ENCODE assay signal across 8 cellular contexts in genomic region chr3:183099838-183100204, GRCh38. TPM values are rescaled to one million over a fixed set of nuclear protein-coding genes. Genes with fewer than 3 reads are reported as not detected.
DNase-seq lines count a peak whose midpoint lies in the region; ATAC-seq, FAIRE-seq and TF ChIP-seq lines count a peak whose summit lies in the region.

No MANE protein-coding gene starts in this region.

- 0 out of 2 replicates have a peak overlapping the region, but pooled peaks have one; percentile 15 for H3K9ac ChIP-seq in HCT116 (ENCODE audit: low read length)
- H3K9ac ChIP-seq in astrocyte (ENCODE audit: low read length), result peak overlapping the region; percentile 88
- no peak overlapping the region for H3K9ac ChIP-seq in muscle layer of colon (ENCODE audit: low read length)

- H3K4me3 ChIP-seq in AG10803 (ENCODE audit: low read length), result peak overlapping the region; percentile 92
- peak overlapping the region; percentile 88 to 89 for H3K4me3 ChIP-seq in HCT116 (replicated peaks in 1 of 2; ENCODE audit: low read depth in 1 of 2, low read length in 2 of 2)
- H3K4me3 ChIP-seq in astrocyte (ENCODE audit: insufficient read depth, low read depth, low read length), result peak overlapping the region; percentile 2
- H3K4me3 ChIP-seq in muscle layer of colon (ENCODE audit: low read depth in 1 of 2, low read length in 2 of 2), result peak overlapping the region in 1 of 2 donors; percentile 71

- H3K4me2 ChIP-seq in HCT116 (ENCODE audit: low read length) (peak overlapping the region; percentile 78), astrocyte (ENCODE audit: low read length) (peak overlapping the region; percentile 95)

- no TSS peak for BruUV-seq in HCT116 (replicated peaks; lab: Mats Ljungman, UMichigan)

- H3K27ac Mint-ChIP-seq in astrocyte (ENCODE audit: unreplicated experiment), result peak overlapping the region; percentile 79

- no peak for TF ChIP-seq CTCF in AG10803 (conservative IDR thresholded peaks at IDR 0.05; ENCODE audit: low read length)
- no peak for TF ChIP-seq CTCF in HCT116 (IDR thresholded peaks at IDR 0.05 in 2 of 3, conservative IDR thresholded peaks at IDR 0.05 in 1 of 3; ENCODE audit: borderline replicate concordance in 1 of 3, insufficient read depth in 1 of 3, low read depth in 2 of 3, low read length in 2 of 3)
- TF ChIP-seq CTCF in astrocyte (IDR thresholded peaks at IDR 0.05; ENCODE audit: insufficient read depth, low read depth, low read length), result no peak
- TF ChIP-seq CTCF in GM13977 (IDR thresholded peaks at IDR 0.05; ENCODE audit: extremely low read depth, insufficient read depth, missing control alignments), result no peak

- H2AFZ ChIP-seq in HCT116 (ENCODE audit: low read depth, low read length, poor library complexity, severe bottlenecking) (peak overlapping the region; percentile 51), astrocyte (ENCODE audit: low read depth, low read length) (no peak overlapping the region)

- no peak for TF ChIP-seq POLR2A in HCT116 (IDR thresholded peaks at IDR 0.05; ENCODE audit: borderline replicate concordance, extremely low read depth, insufficient read depth, insufficient read length)

- no peaks in the 10 kb centered on the region for H3K36me3 Mint-ChIP-seq in astrocyte (ENCODE audit: low read depth, unreplicated experiment)

- H3K9me2 ChIP-seq in HCT116 (ENCODE audit: insufficient read depth), result no peaks in the 10 kb centered on the region

- no peak for DNase-seq in AG10803 (ENCODE audit: low read depth)
- DNase-seq in HCT116 (ENCODE audit: low read depth, low spot score), result no peak
- no peak for DNase-seq in astrocyte (ENCODE audit: low read depth)
- no peak for DNase-seq in HCEC 1CT
- DNase-seq in GM13977 (ENCODE audit: low spot score), result no peak
- no peak for DNase-seq in urothelium cell line (ENCODE audit: low spot score)

- in situ Hi-C loops in GM13977 (cut with MboI; ENCODE audit: low pct_unique_long_range_greater_than_20kb, low sequenced_read_pairs, unreplicated experiment), result no loop called here

- no peaks in the 10 kb centered on the region for H3K79me2 ChIP-seq in HCT116 (ENCODE audit: insufficient read depth, low read length)
- H3K79me2 ChIP-seq in astrocyte (ENCODE audit: insufficient read depth, low read length), result peaks cover 12% of the 10 kb centered on the region

- RAD21 ChIA-PET in HCT116 (lab: Charles Lee; ENCODE audit: low non-redundant PET in 1 of 2, low total read pairs in 2 of 2, uncharacterized antibody in 2 of 2, unreplicated experiment in 2 of 2), result no interaction called here

- no peak for FAIRE-seq in astrocyte (lab: Jason Lieb, UNC)
- no peak for FAIRE-seq in urothelium cell line (lab: Jason Lieb, UNC)

- ATAC-seq in HCT116, result no peak
- no peak for ATAC-seq in HG03571 (IDR thresholded peaks at IDR 0.05; ENCODE audit: unreplicated experiment)

- no peak for TF ChIP-seq RAD21 in HCT116 (IDR thresholded peaks at IDR 0.05; ENCODE audit: low read depth)

- H3K4me1 ChIP-seq in HCT116 (ENCODE audit: control insufficient read depth in 1 of 2, insufficient read depth in 2 of 2, low read length in 2 of 2) (peaks cover 11 to 17% of the 10 kb centered on the region in 2 experiments; a peak in 3 of 4 replicates), astrocyte (ENCODE audit: insufficient read depth, low read length) (peaks cover 8% of the 10 kb centered on the region), muscle layer of colon (ENCODE audit: insufficient read depth, low read length) (peaks cover 8% of the 10 kb centered on the region)

- H3K27me3 Mint-ChIP-seq in astrocyte (ENCODE audit: low read depth, unreplicated experiment), result no peaks in the 10 kb centered on the region

- H3K9me3 ChIP-seq in HCT116 (ENCODE audit: control insufficient read depth in 1 of 2, insufficient read depth in 1 of 2, low read depth in 1 of 2, low read length in 2 of 2) (no peaks in the 10 kb centered on the region), astrocyte (ENCODE audit: insufficient read depth, low read depth, low read length) (no peaks in the 10 kb centered on the region), muscle layer of colon (ENCODE audit: low read length) (no peaks in the 10 kb centered on the region)

- H3K36me3 ChIP-seq in HCT116 (ENCODE audit: control insufficient read depth in 1 of 2, insufficient read depth in 2 of 2, low read length in 2 of 2) (no peaks in the 10 kb centered on the region), astrocyte (ENCODE audit: insufficient read depth, low read length) (no peaks in the 10 kb centered on the region), muscle layer of colon (ENCODE audit: insufficient read depth, low read length) (no peaks in the 10 kb centered on the region)

- H3K9me3 Mint-ChIP-seq in astrocyte (ENCODE audit: unreplicated experiment), result no peaks in the 10 kb centered on the region

- H3K4me1 Mint-ChIP-seq in astrocyte (ENCODE audit: low read depth, unreplicated experiment), result peaks cover 9% of the 10 kb centered on the region

- intact Hi-C loops in HCT116 (cut with micrococcal nuclease), result loop anchor here (10.0 kb wide), 1 partner anchor 115 kb away; the partner anchor contains the start of gene DCUN1D1

- peak overlapping the region; percentile 95 for H3K4me3 Mint-ChIP-seq in astrocyte (ENCODE audit: unreplicated experiment)

- H4K20me1 ChIP-seq in HCT116 (ENCODE audit: insufficient read depth), result no peaks in the 10 kb centered on the region
- no peaks in the 10 kb centered on the region for H4K20me1 ChIP-seq in astrocyte (ENCODE audit: insufficient read depth, low read length)

- CTCF ChIA-PET in HCT116 (lab: Charles Lee), result interaction anchor here (1.6 kb wide), 1 partner anchor 14 kb away, joined by 9 read pairs; no protein-coding TSS in a partner anchor

- H3K27me3 ChIP-seq in HCT116 (ENCODE audit: insufficient read depth, low read length) (no peaks in the 10 kb centered on the region), astrocyte (ENCODE audit: insufficient read depth, low read length) (no peaks in the 10 kb centered on the region), muscle layer of colon (ENCODE audit: control insufficient read depth in 1 of 2, insufficient read depth in 2 of 2, low read length in 2 of 2) (no peaks in the 10 kb centered on the region)

- POLR2A ChIA-PET in HCT116 (lab: Charles Lee), result no interaction called here

- H3K27ac ChIP-seq in HCT116 (ENCODE audit: low read depth, low read length), result peak overlapping the region; percentile 37; the same call in 1 of the 2 replicates
- peak overlapping the region; percentile 43 for H3K27ac ChIP-seq in astrocyte (ENCODE audit: low read depth, low read length)
- H3K27ac ChIP-seq in muscle layer of colon (ENCODE audit: low read depth, low read length), result peak overlapping the region; percentile 58

TF ChIP-seq in HCT116, 20 proteins besides CTCF, POLR2A, EP300 and RAD21 (continues in another document):
- TF ChIP-seq EGR1 (IDR thresholded peaks at IDR 0.05; ENCODE audit: low read depth) (no peak), ZFX (IDR thresholded peaks at IDR 0.05) (no peak), TCF7L2 (IDR thresholded peaks at IDR 0.05; ENCODE audit: borderline replicate concordance, extremely low read depth, insufficient read depth, insufficient read length) (no peak), ELF1 (IDR thresholded peaks at IDR 0.05; ENCODE audit: borderline replicate concordance, low read depth) (no peak), SRF (IDR thresholded peaks at IDR 0.05; ENCODE audit: low read depth) (no peak; the same call in 1 of the 2 replicates), CBX3 (IDR thresholded peaks at IDR 0.05; ENCODE audit: low read depth) (no peak), YY1 (IDR thresholded peaks at IDR 0.05; ENCODE audit: extremely low read depth, insufficient replicate concordance, low read depth, low read length) (no peak), SP1 (IDR thresholded peaks at IDR 0.05; ENCODE audit: low read depth) (no peak), MAX (IDR thresholded peaks at IDR 0.05) (no peak), EZH2phosphoT487 (IDR thresholded peaks at IDR 0.05; ENCODE audit: borderline replicate concordance) (no peak), EZH2 (IDR thresholded peaks at IDR 0.05) (no peak), CEBPB (IDR thresholded peaks at IDR 0.05; ENCODE audit: low read depth) (no peak), ATF3 (IDR thresholded peaks at IDR 0.05) (no peak), JUND (IDR thresholded peaks at IDR 0.05) (no peak), FOSL1 (IDR thresholded peaks at IDR 0.05; ENCODE audit: low read depth) (no peak), POLR2AphosphoS5 (IDR thresholded peaks at IDR 0.05; ENCODE audit: low read depth, low read length) (no peak)
- TF ChIP-seq, protein P1, sequence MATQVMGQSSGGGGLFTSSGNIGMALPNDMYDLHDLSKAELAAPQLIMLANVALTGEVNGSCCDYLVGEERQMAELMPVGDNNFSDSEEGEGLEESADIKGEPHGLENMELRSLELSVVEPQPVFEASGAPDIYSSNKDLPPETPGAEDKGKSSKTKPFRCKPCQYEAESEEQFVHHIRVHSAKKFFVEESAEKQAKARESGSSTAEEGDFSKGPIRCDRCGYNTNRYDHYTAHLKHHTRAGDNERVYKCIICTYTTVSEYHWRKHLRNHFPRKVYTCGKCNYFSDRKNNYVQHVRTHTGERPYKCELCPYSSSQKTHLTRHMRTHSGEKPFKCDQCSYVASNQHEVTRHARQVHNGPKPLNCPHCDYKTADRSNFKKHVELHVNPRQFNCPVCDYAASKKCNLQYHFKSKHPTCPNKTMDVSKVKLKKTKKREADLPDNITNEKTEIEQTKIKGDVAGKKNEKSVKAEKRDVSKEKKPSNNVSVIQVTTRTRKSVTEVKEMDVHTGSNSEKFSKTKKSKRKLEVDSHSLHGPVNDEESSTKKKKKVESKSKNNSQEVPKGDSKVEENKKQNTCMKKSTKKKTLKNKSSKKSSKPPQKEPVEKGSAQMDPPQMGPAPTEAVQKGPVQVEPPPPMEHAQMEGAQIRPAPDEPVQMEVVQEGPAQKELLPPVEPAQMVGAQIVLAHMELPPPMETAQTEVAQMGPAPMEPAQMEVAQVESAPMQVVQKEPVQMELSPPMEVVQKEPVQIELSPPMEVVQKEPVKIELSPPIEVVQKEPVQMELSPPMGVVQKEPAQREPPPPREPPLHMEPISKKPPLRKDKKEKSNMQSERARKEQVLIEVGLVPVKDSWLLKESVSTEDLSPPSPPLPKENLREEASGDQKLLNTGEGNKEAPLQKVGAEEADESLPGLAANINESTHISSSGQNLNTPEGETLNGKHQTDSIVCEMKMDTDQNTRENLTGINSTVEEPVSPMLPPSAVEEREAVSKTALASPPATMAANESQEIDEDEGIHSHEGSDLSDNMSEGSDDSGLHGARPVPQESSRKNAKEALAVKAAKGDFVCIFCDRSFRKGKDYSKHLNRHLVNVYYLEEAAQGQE (IDR thresholded peaks at IDR 0.05; ENCODE audit: low read depth), result no peak

RNA-seq across cellular contexts. Expression of gene MCCC1, which starts 0.5 kb away (rescaled TPM):
- total RNA-seq in HCT116 (2021; ENCODE audit: unreplicated experiment) (12.6 TPM), astrocyte (11.5 and 13.4 TPM in 2 replicates)
- polyA plus RNA-seq in HCT116 (2012), result 7.9 and 10.0 TPM in 2 replicates
